Comparison of ENCODE assay signal across 1 cellular context in the genomic region with DNA sequence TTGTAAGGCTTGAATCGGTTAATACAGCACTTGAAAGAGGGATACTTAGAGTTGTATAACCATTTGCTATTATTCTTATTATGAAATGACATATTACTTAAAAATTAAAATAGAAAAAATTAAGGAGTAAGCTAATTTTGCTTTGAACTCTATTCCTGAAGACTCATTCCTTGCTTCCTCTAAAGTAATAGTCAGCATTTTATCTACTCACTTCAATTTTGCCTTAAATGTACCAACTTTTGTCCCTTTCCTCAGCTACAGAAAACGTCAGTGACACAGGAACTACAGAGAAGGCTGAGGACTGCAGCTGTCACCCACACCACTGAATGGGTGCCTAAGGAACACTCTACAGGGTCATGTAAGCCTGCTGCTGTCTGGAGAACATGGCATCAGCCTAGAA.
A peak's percentile ranks its signal among the peaks of the same experiment; 100 is the strongest.
TF ChIP-seq lines count a peak whose summit lies in the region.

No MANE protein-coding gene starts in this region.

TF ChIP-seq in IMR-90, 13 proteins besides CTCF, POLR2A, EP300 and RAD21 (continued from another document):
- TF ChIP-seq MAFK (IDR thresholded peaks at IDR 0.05; ENCODE audit: low read depth, low read length): peak; percentile 45
